8 cellular contexts compared by ENCODE assay signal in the genomic region with DNA sequence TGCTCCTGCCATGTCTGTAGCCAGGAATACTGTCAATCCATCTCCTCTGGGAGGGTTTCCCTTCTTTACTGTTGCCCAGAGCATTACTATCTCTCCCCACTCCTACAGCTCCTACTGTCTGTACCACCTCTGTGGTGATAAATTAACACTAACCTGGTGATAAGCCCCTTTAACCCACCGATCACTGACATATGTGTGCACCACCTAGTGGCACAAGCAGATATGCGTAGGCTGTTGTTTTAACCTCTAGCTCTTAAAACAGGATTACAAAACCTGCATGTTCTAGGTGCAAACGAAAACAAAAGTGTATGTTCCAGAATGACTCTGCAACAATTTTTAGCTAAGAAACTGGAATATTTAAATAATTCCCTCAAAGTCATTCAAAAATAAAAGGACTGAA.
DNase-seq lines count a peak whose midpoint lies in the region; ATAC-seq, FAIRE-seq and TF ChIP-seq lines count a peak whose summit lies in the region.

No MANE protein-coding gene starts in this region.

- no peaks in the 10 kb centered on the region for H3K79me2 ChIP-seq in HepG2 (ENCODE audit: insufficient read depth, low read length)

- no TSS peak for BruUV-seq in HepG2 (replicated peaks; lab: Mats Ljungman, UMichigan)

- H3K4me3 ChIP-seq in HepG2 (replicated peaks in 1 of 3; ENCODE audit: insufficient read depth in 1 of 3, low read depth in 2 of 3, low read length in 3 of 3), result no peak overlapping the region
- H3K4me3 ChIP-seq in sigmoid colon, result no peak overlapping the region

- no peak overlapping the region for H3K4me3 Mint-ChIP-seq in mesothelial cell of epicardium

- no peaks in the 10 kb centered on the region for H3K9me3 Mint-ChIP-seq in mesothelial cell of epicardium

- H3K4me1 Mint-ChIP-seq in mesothelial cell of epicardium, result peaks cover 3% of the 10 kb centered on the region

- TF ChIP-seq CTCF in GM12874 (IDR thresholded peaks at IDR 0.05; ENCODE audit: insufficient read depth, low read depth, low read length) (peak; percentile 54; the same call in 1 of the 2 replicates), HepG2 (CRISPR knock-in tag; IDR thresholded peaks at IDR 0.05) (peak; percentile 40), mesothelial cell of epicardium (IDR thresholded peaks at IDR 0.05; ENCODE audit: unreplicated experiment) (no peak), sigmoid colon (IDR thresholded peaks at IDR 0.05) (no peak)

- no peaks in the 10 kb centered on the region for H3K27me3 ChIP-seq in HepG2 (ENCODE audit: control insufficient read depth in 1 of 2, insufficient read depth in 2 of 2, low read length in 2 of 2)
- H3K27me3 ChIP-seq in sigmoid colon, result no peaks in the 10 kb centered on the region

- in situ Hi-C loops in HepG2 (cut with HindIII; ENCODE audit: extremely low pct_ligation_motif_present, low pct_unique_long_range_greater_than_20kb), result no loop called here

- no peak for TF ChIP-seq RAD21 in HepG2 (CRISPR knock-in tag; IDR thresholded peaks at IDR 0.05)

- H3K27me3 Mint-ChIP-seq in mesothelial cell of epicardium (ENCODE audit: low read depth), result peaks cover 11% of the 10 kb centered on the region

- no peak overlapping the region for H3K9ac ChIP-seq in HepG2 (ENCODE audit: insufficient read depth, low read depth, low read length)

- TF ChIP-seq EP300 in HepG2 (IDR thresholded peaks at IDR 0.05; ENCODE audit: low read depth in 2 of 2, low read length in 2 of 2) (no peak), HepG2 (CRISPR knock-in tag; IDR thresholded peaks at IDR 0.05; ENCODE audit: borderline replicate concordance) (no peak), sigmoid colon (IDR thresholded peaks at IDR 0.05) (no peak)

- H3K27ac ChIP-seq in HepG2 (ENCODE audit: extremely low read length, insufficient read depth, low read length), result no peak overlapping the region
- H3K27ac ChIP-seq in sigmoid colon, result no peak overlapping the region

- WGBS in HepG2 (ENCODE audit: low lambda C conversion rate), result 0% methylated on average over 3 of the region's 3 CpGs
- WGBS in sigmoid colon, 2 donors, result 8 to 25% methylated on average over 3 of the region's 3 CpGs

- POLR2A ChIA-PET in HEK293T (lab: Yijun Ruan, JAX), result no interaction called here
- POLR2A ChIA-PET in HepG2 (lab: Yijun Ruan, JAX), result no interaction called here

- FAIRE-seq in HepG2 (lab: Jason Lieb, UNC), result no peak

- H3K27ac Mint-ChIP-seq in mesothelial cell of epicardium, result no peak overlapping the region

- H3K36me3 ChIP-seq in HepG2 (replicated peaks in 1 of 2; ENCODE audit: control insufficient read depth in 1 of 2, insufficient read depth in 2 of 2, low read length in 2 of 2) (no peaks in the 10 kb centered on the region), sigmoid colon (no peaks in the 10 kb centered on the region)

- peak; percentile 46; the same call in 2 of the 3 replicates for ATAC-seq in HepG2

- H2AFZ ChIP-seq in HepG2 (ENCODE audit: low read length), result no peak overlapping the region

- H4K20me1 ChIP-seq in HepG2 (ENCODE audit: insufficient read depth, low read length), result no peaks in the 10 kb centered on the region

- intact Hi-C loops in HepG2 (cut with micrococcal nuclease; ENCODE audit: unreplicated experiment), result no loop called here
- intact Hi-C loops in sigmoid colon (cut with DNase I), result no loop called here

- H3K9me3 ChIP-seq in HepG2 (ENCODE audit: low read length), result no peaks in the 10 kb centered on the region
- H3K9me3 ChIP-seq in sigmoid colon, result no peaks in the 10 kb centered on the region

- H3K4me1 ChIP-seq in HepG2 (ENCODE audit: insufficient read depth, low read length), result no peaks in the 10 kb centered on the region
- peaks cover 0 to 11% (median 0%) of the 10 kb centered on the region in 4 donors for H3K4me1 ChIP-seq in sigmoid colon

- no peak overlapping the region for H3K4me2 ChIP-seq in HepG2 (ENCODE audit: low read depth, low read length)

- TF ChIP-seq POLR2A in HepG2 (IDR thresholded peaks at IDR 0.05; ENCODE audit: insufficient read depth in 1 of 2, low read depth in 2 of 2, low read length in 2 of 2) (no peak), sigmoid colon (IDR thresholded peaks at IDR 0.05) (no peak)

- DNase-seq in HEK293T (ENCODE audit: extremely low spot score) (peak; percentile 19), RPMI7951 (ENCODE audit: low read depth) (peak; percentile 30), HepG2 (ENCODE audit: low spot score) (no peak), T-helper 1 cell (no peak), mesothelial cell of epicardium (ENCODE audit: low spot score in 2 of 2, unreplicated experiment in 2 of 2) (no peak), sigmoid colon (no peak)
- DNase-seq in activated CD4-positive, CD25-positive, alpha-beta regulatory T cell (lab: John Stamatoyannopoulos, UW), result no peak

- CTCF ChIA-PET in HEK293T (lab: Yijun Ruan, JAX) (interaction anchor here (0.6 to 1.1 kb wide), 5 partner anchors 38 to 98 kb away, joined by 3 to 6 read pairs (median 4); no protein-coding TSS in a partner anchor), HepG2 (lab: Yijun Ruan, JAX; ENCODE audit: low intra/inter-chr PET ratio, low total read pairs) (no interaction called here)

- H3K36me3 Mint-ChIP-seq in mesothelial cell of epicardium, result no peaks in the 10 kb centered on the region

TF ChIP-seq in HEK293T, 16 proteins besides CTCF, POLR2A, EP300 and RAD21:
- no peak for TF ChIP-seq FOXA1 (IDR thresholded peaks at IDR 0.05)
- TF ChIP-seq SP1 (IDR thresholded peaks at IDR 0.05), result no peak
- no peak for TF ChIP-seq ELF4 (IDR thresholded peaks at IDR 0.05)
- no peak for TF ChIP-seq ARNT (IDR thresholded peaks at IDR 0.05)
- TF ChIP-seq CTBP1 (IDR thresholded peaks at IDR 0.05; ENCODE audit: borderline replicate concordance), result no peak
- no peak for TF ChIP-seq FOXK2 (IDR thresholded peaks at IDR 0.05)
- TF ChIP-seq ZNF384 (IDR thresholded peaks at IDR 0.05), result no peak
- no peak for TF ChIP-seq L3MBTL2 (conservative IDR thresholded peaks at IDR 0.05)
- no peak for TF ChIP-seq NFRKB (IDR thresholded peaks at IDR 0.05)
- TF ChIP-seq BHLHE40 (IDR thresholded peaks at IDR 0.05; ENCODE audit: borderline replicate concordance), result no peak
- no peak for TF ChIP-seq PKNOX1 (IDR thresholded peaks at IDR 0.05)
- TF ChIP-seq HDGF (IDR thresholded peaks at IDR 0.05; ENCODE audit: borderline replicate concordance), result no peak
- no peak for TF ChIP-seq LEF1 (IDR thresholded peaks at IDR 0.05; ENCODE audit: borderline replicate concordance)
- no peak for TF ChIP-seq TARDBP (IDR thresholded peaks at IDR 0.05)
- no peak for TF ChIP-seq SUZ12 (IDR thresholded peaks at IDR 0.05)
- TF ChIP-seq FOXM1 (IDR thresholded peaks at IDR 0.05; ENCODE audit: borderline replicate concordance), result no peak

TF ChIP-seq in HepG2, 621 proteins besides CTCF, POLR2A, EP300 and RAD21:
- no peak for TF ChIP-seq PLSCR1 (CRISPR knock-in tag; IDR thresholded peaks at IDR 0.05; ENCODE audit: borderline replicate concordance)
- TF ChIP-seq THAP8 (CRISPR knock-in tag; IDR thresholded peaks at IDR 0.05; ENCODE audit: borderline replicate concordance), result no peak
- TF ChIP-seq ZNF556 (CRISPR knock-in tag; IDR thresholded peaks at IDR 0.05; ENCODE audit: borderline replicate concordance), result no peak
- TF ChIP-seq ZMYM3 (CRISPR knock-in tag; IDR thresholded peaks at IDR 0.05), result no peak
- no peak for TF ChIP-seq ATF1 (CRISPR knock-in tag; IDR thresholded peaks at IDR 0.05)
- TF ChIP-seq MTF1 (CRISPR knock-in tag; IDR thresholded peaks at IDR 0.05), result no peak
- no peak for TF ChIP-seq BRD4 (CRISPR knock-in tag; IDR thresholded peaks at IDR 0.05)
- no peak for TF ChIP-seq ATF6 (CRISPR knock-in tag; conservative IDR thresholded peaks at IDR 0.05)
- no peak for TF ChIP-seq MED1 (CRISPR knock-in tag; IDR thresholded peaks at IDR 0.05)
- TF ChIP-seq SYNCRIP (IDR thresholded peaks at IDR 0.05; ENCODE audit: insufficient read depth, low read depth, low read length), result no peak
- TF ChIP-seq ZNF562 (CRISPR knock-in tag; IDR thresholded peaks at IDR 0.05; ENCODE audit: borderline replicate concordance), result no peak
- TF ChIP-seq ZBTB7B (CRISPR knock-in tag; IDR thresholded peaks at IDR 0.05), result no peak
- no peak for TF ChIP-seq MAF1 (CRISPR knock-in tag; IDR thresholded peaks at IDR 0.05; ENCODE audit: borderline replicate concordance)

Comparison
In these comparisons a context has a peak if more than half of its experiments do, and no peak if none do; other contexts are left out.
1. CTCF ChIP-seq: peak in GM12874 (single experiment) and HepG2 (single experiment); none in mesothelial cell of epicardium (single experiment) and sigmoid colon (0 of 4).
2. DNase-seq: peak in HEK293T (single experiment) and RPMI7951 (single experiment); none in HepG2 (single experiment), activated CD4-positive, CD25-positive, alpha-beta regulatory T cell (0 of 4), T-helper 1 cell (0 of 5), mesothelial cell of epicardium (0 of 2) and sigmoid colon (single experiment).